ENCODE assay signal across 8 cellular contexts in the genomic region with DNA sequence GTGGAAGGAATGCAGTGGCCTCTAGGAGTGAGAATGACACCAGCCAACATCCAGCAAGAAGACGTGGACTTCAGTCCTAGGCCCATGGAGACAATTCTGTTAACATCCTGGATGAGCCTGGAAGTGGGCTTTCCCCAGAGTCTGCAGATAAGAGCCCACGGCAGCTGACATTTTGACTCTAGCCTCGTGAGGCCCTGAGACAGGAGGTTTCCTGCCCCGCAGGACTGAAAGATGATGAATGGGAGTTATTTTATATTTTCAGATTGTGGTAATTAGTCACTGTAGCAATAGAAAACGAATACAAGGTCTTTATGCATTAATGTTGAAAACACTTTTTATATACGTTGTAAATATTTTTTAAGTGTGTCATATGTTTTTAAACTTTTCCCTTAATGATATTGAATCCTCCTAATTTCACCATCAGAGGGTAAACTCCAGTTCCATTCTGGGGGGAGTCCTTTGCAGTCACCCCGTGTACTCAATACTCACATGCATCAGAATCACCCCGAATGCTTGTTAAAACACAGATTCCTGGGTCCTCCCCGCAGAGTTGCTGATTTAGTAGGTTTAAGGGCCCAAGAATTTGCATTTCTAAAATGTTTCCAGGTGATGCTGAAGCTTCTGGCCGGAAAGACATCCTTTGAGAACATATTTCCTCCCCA. TPM values are rescaled to one million over a fixed set of nuclear protein-coding genes. Genes with fewer than 3 reads are reported as not detected.
DNase-seq lines count a peak whose midpoint lies in the region; ATAC-seq and TF ChIP-seq lines count a peak whose summit lies in the region.

No MANE protein-coding gene starts in this region.

- peak overlapping the region; percentile 75 for H3K4me3 ChIP-seq in ovary

- TF ChIP-seq EP300 in ovary (IDR thresholded peaks at IDR 0.05): no peak

- no peak overlapping the region for H3K27ac ChIP-seq in ovary

- H3K4me1 ChIP-seq in ES-I3 (ENCODE audit: insufficient read depth, low read length) (peaks cover 39% of the 10 kb centered on the region), ovary (ENCODE audit: insufficient read depth) (peaks cover 13% of the 10 kb centered on the region)

- H3K36me3 Mint-ChIP-seq in effector memory CD8-positive, alpha-beta T cell (ENCODE audit: insufficient read depth): peaks cover 7% of the 10 kb centered on the region

- peak overlapping the region; percentile 77 to 89 for H3K27ac Mint-ChIP-seq in effector memory CD8-positive, alpha-beta T cell

- H3K9ac ChIP-seq in ES-I3 (ENCODE audit: low read depth, low read length): peak overlapping the region; percentile 18; the same call in 1 of the 2 replicates

- no peaks in the 10 kb centered on the region for H3K27me3 ChIP-seq in ovary

- H3K36me3 ChIP-seq in ES-I3 (ENCODE audit: insufficient read depth, low read length): no peaks in the 10 kb centered on the region
- no peaks in the 10 kb centered on the region for H3K36me3 ChIP-seq in ovary

- DNase-seq in OCI-M1 (lab: John Stamatoyannopoulos, UW): peak; percentile 77
- DNase-seq in effector memory CD8-positive, alpha-beta T cell: no peak
- DNase-seq in ovary: no peak
- no peak for DNase-seq in GOT3 (lab: John Stamatoyannopoulos, UW)
- DNase-seq in NCI-H187 treated with DMSO at 0.1 percent for 48 hours (lab: John Stamatoyannopoulos, UW): no peak
- no peak for DNase-seq in kidney glomerular epithelial cell (lab: John Stamatoyannopoulos, UW)

- H3K9me3 ChIP-seq in ES-I3 (ENCODE audit: control insufficient read depth, insufficient read depth, low read length) (no peaks in the 10 kb centered on the region), ovary (no peaks in the 10 kb centered on the region)

- intact Hi-C loops in ovary (cut with DNase I): loop anchor here (2.0 to 5.0 kb wide), 2 partner anchors 35 to 36 kb away; a partner anchor contains a TSS

- no peak for TF ChIP-seq CTCF in ovary (IDR thresholded peaks at IDR 0.05)

- 21 to 35% (median 25%) methylated on average over 10 of the region's 10 CpGs for WGBS in ovary, 3 donors

- H3K27me3 Mint-ChIP-seq in effector memory CD8-positive, alpha-beta T cell: peaks cover 7 to 9% of the 10 kb centered on the region in 2 donors

- TF ChIP-seq POLR2A in ovary (IDR thresholded peaks at IDR 0.05): no peak

- peak overlapping the region; percentile 73 to 82 for H3K4me3 Mint-ChIP-seq in effector memory CD8-positive, alpha-beta T cell

- peaks cover 20 to 30% of the 10 kb centered on the region in 2 donors for H3K4me1 Mint-ChIP-seq in effector memory CD8-positive, alpha-beta T cell (ENCODE audit: low read depth in 2 of 2)

- no peaks in the 10 kb centered on the region for H3K9me3 Mint-ChIP-seq in effector memory CD8-positive, alpha-beta T cell

- ATAC-seq in effector memory CD8-positive, alpha-beta T cell (replicated peaks): no peak
- ATAC-seq in HG02884 (IDR thresholded peaks at IDR 0.05; ENCODE audit: unreplicated experiment): no peak

RNA-seq across cellular contexts. Expression of a gene that starts 0.5 kb away (rescaled TPM):
- 10 to 100 TPM; 20.2 to 35.7 (median 23.7) TPM for total RNA-seq in ovary
- polyA plus RNA-seq in ovary: 10 to 100 TPM in 1 of 2 donors, 1 to 10 TPM in 1; 6.5 to 12.4 TPM

RNA-seq across cellular contexts. Expression of a gene that starts 35.1 kb away (rescaled TPM):
- 100 to 1,000 TPM in 1 of 7 donors, 10 to 100 TPM in 6; 19.3 to 104 (median 35.2) TPM for total RNA-seq in ovary
- 10 to 100 TPM in 1 of 2 donors, 1 to 10 TPM in 1; 8.6 to 40.7 TPM for polyA plus RNA-seq in ovary
